12 cellular contexts compared by ENCODE assay signal in the genomic region with DNA sequence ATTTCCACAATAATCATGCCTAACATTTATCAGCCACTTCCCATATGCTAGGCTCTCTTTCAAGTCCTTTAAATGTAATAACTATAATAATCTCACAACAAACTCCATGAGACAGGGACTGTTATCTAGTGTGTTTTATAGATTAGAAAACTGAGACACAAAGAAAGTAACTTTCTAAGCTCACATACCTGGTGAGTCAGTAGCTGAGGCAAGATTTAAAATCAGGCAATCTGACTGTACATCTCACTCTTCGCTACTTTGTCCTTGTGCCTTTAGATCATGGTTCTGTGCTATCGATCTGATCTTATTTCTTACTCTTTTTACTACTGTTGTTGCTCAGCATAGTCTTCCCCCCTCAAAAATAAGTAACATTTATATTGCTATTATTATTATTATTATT.
DNase-seq lines count a peak whose midpoint lies in the region; ATAC-seq lines count a peak whose summit lies in the region.
"Had no signal": no experiment of that assay in that cellular context is flagged by ENCODE, and none has a peak within 500 bp of the region (broad histone marks: within the 10 kb centered on the region; RNA-seq: fewer than 3 reads in every experiment).

No MANE protein-coding gene starts in this region.

- H3K27ac Mint-ChIP-seq in T-helper 17 cell: peak overlapping the region; percentile 19
- H3K27ac Mint-ChIP-seq: CD8-positive, alpha-beta memory T cell; IgD-negative memory B cell had no signal

- H3K4me3 Mint-ChIP-seq in T-helper 17 cell: no peak overlapping the region
- H3K4me3 Mint-ChIP-seq: CD8-positive, alpha-beta memory T cell; IgD-negative memory B cell had no signal

- H3K4me1 Mint-ChIP-seq in T-helper 17 cell: peaks cover 20% of the 10 kb centered on the region

- no peak for ATAC-seq in T-helper 17 cell
- ATAC-seq in HG02981 (IDR thresholded peaks at IDR 0.05; ENCODE audit: unreplicated experiment): no peak
- ATAC-seq: A549 had no signal

- no peaks in the 10 kb centered on the region for H3K9me3 ChIP-seq in T-helper 17 cell (ENCODE audit: control insufficient read depth, low read length, poor library complexity, severe bottlenecking)
- H3K9me3 ChIP-seq: A549, BE2C, Caco-2 had no signal

- no peaks in the 10 kb centered on the region for H3K27me3 Mint-ChIP-seq in T-helper 17 cell
- H3K27me3 Mint-ChIP-seq: CD8-positive, alpha-beta memory T cell; IgD-negative memory B cell had no signal

- DNase-seq in ELR (ENCODE audit: low read depth): peak; percentile 13
- DNase-seq in T-helper 17 cell: no peak
- DNase-seq in iris pigment epithelial cell (ENCODE audit: low read depth): peak; percentile 58
- no peak for DNase-seq in stimulated activated CD4-positive, alpha-beta T cell treated with anti-CD3 and anti-CD28 coated beads, Interleukin-2, amount 100 ng/mL, for 24 hours
- DNase-seq in activated CD4-positive, alpha-beta T cell treated with anti-CD3 and anti-CD28 coated beads, Interleukin-2, amount 50 U/mL, for 1 hour: no peak
- DNase-seq: BE2C; Caco-2; CD8-positive, alpha-beta memory T cell; DMS53 had no signal

- peaks cover 3% of the 10 kb centered on the region for H3K36me3 Mint-ChIP-seq in T-helper 17 cell (ENCODE audit: low read depth)

Comparison
In these comparisons a context has a peak if more than half of its experiments do, and no peak if none do; other contexts are left out.
1. DNase-seq: peak in ELR (single experiment) and iris pigment epithelial cell (single experiment); none in T-helper 17 cell (0 of 3), stimulated activated CD4-positive, alpha-beta T cell treated with anti-CD3 and anti-CD28 coated beads, Interleukin-2, amount 100 ng/mL, for 24 hours (0 of 2) and activated CD4-positive, alpha-beta T cell treated with anti-CD3 and anti-CD28 coated beads, Interleukin-2, amount 50 U/mL, for 1 hour (single experiment).